Comparison of ENCODE assay signal across 8 cellular contexts in genomic region chr19:55580628-55581144, GRCh38. TPM values are rescaled to one million over a fixed set of nuclear protein-coding genes. Genes with fewer than 3 reads are reported as not detected.
A peak's percentile ranks its signal among the peaks of the same experiment; 100 is the strongest.
DNase-seq lines count a peak whose midpoint lies in the region; ATAC-seq and TF ChIP-seq lines count a peak whose summit lies in the region.

Gene ZNF579, minus strand, starts transcription at chr19:55580848. Its CDS starts 1,209 bp downstream, at chr19:55579639.

- H3K27me3 ChIP-seq in RWPE2 (ENCODE audit: insufficient read depth, poor library complexity, severe bottlenecking) = no peaks in the 10 kb centered on the region
- H3K27me3 ChIP-seq in foreskin keratinocyte = no peaks in the 10 kb centered on the region
- no peaks in the 10 kb centered on the region for H3K27me3 ChIP-seq in neural progenitor cell

- peak within 1 kb of the TSS; percentile 86 for H3K9ac ChIP-seq in neural progenitor cell

- ATAC-seq in RWPE2 (ENCODE audit: low read depth) (peak; percentile 73), foreskin keratinocyte (peak; percentile 46), HG03571 (IDR thresholded peaks at IDR 0.05; ENCODE audit: unreplicated experiment) (no peak)

- H3K9me3 ChIP-seq in RWPE2 (ENCODE audit: severe bottlenecking) (no peaks in the 10 kb centered on the region), neural progenitor cell (ENCODE audit: low read depth) (no peaks in the 10 kb centered on the region)

- no peaks in the 10 kb centered on the region for H3K9me3 Mint-ChIP-seq in neural progenitor cell
- H3K9me3 Mint-ChIP-seq in stimulated activated naive CD8-positive, alpha-beta T cell treated with anti-CD3 and anti-CD28 coated beads, Interleukin-15, Interleukin-2, amounts not matched to agents 100 ng/mL and 50 ng/mL, for 24 hours = no peaks in the 10 kb centered on the region

- TF ChIP-seq POLR2A in GM10847 (IDR thresholded peaks at IDR 0.05; ENCODE audit: extremely low read depth, insufficient read length) = peak; percentile 37

- DNase-seq in M059J (ENCODE audit: low read depth) (peak; percentile 83), RWPE2 (ENCODE audit: low spot score) (peak; percentile 82), foreskin keratinocyte (peak in 1 of 2 donors; percentile 72), neural progenitor cell (ENCODE audit: low spot score) (peak; percentile 87)
- DNase-seq in activated gamma-delta T cell treated with anti-CD3 and anti-CD28 coated beads, Interleukin-2, amount 50 U/mL, for 16 hours (ENCODE audit: low read depth) = peak; percentile 66

- TF ChIP-seq CTCF in RWPE2 (IDR thresholded peaks at IDR 0.05; ENCODE audit: poor library complexity, severe bottlenecking) = no peak
- TF ChIP-seq CTCF in foreskin keratinocyte (conservative IDR thresholded peaks at IDR 0.05) = no peak
- TF ChIP-seq CTCF in neural progenitor cell (IDR thresholded peaks at IDR 0.05) = no peak

- H3K36me3 Mint-ChIP-seq in neural progenitor cell = peaks cover 12% of the 10 kb centered on the region
- H3K36me3 Mint-ChIP-seq in stimulated activated naive CD8-positive, alpha-beta T cell treated with anti-CD3 and anti-CD28 coated beads, Interleukin-15, Interleukin-2, amounts not matched to agents 100 ng/mL and 50 ng/mL, for 24 hours (ENCODE audit: low read depth) = peaks cover 15% of the 10 kb centered on the region

- peaks cover 2% of the 10 kb centered on the region for H3K27me3 Mint-ChIP-seq in neural progenitor cell (ENCODE audit: insufficient read depth, low read depth)
- H3K27me3 Mint-ChIP-seq in stimulated activated naive CD8-positive, alpha-beta T cell treated with anti-CD3 and anti-CD28 coated beads, Interleukin-15, Interleukin-2, amounts not matched to agents 100 ng/mL and 50 ng/mL, for 24 hours = no peaks in the 10 kb centered on the region

- peak within 1 kb of the TSS; percentile 94 for H3K4me2 ChIP-seq in neural progenitor cell

- no peak within 1 kb of the TSS for H2AFZ ChIP-seq in neural progenitor cell (replicated peaks)

- H3K27ac ChIP-seq in RWPE2 (ENCODE audit: poor library complexity, severe bottlenecking) (peak within 1 kb of the TSS; percentile 70), foreskin keratinocyte (no peak within 1 kb of the TSS), neural progenitor cell (peak within 1 kb of the TSS; percentile 70)

- peaks cover 34% of the 10 kb centered on the region for H3F3A ChIP-seq in neural progenitor cell (ENCODE audit: low read depth)

- peak within 1 kb of the TSS; percentile 90 for H3K4me3 Mint-ChIP-seq in neural progenitor cell
- H3K4me3 Mint-ChIP-seq in stimulated activated naive CD8-positive, alpha-beta T cell treated with anti-CD3 and anti-CD28 coated beads, Interleukin-15, Interleukin-2, amounts not matched to agents 100 ng/mL and 50 ng/mL, for 24 hours = peak within 1 kb of the TSS; percentile 95

- H3K36me3 ChIP-seq in RWPE2 (ENCODE audit: low read depth) (0 out of 2 replicates have a peak, but pooled peaks cover 7% of the 10 kb centered on the region), neural progenitor cell (no peaks in the 10 kb centered on the region)

- peak within 1 kb of the TSS; percentile 50 for H3K27ac Mint-ChIP-seq in neural progenitor cell
- H3K27ac Mint-ChIP-seq in stimulated activated naive CD8-positive, alpha-beta T cell treated with anti-CD3 and anti-CD28 coated beads, Interleukin-15, Interleukin-2, amounts not matched to agents 100 ng/mL and 50 ng/mL, for 24 hours = peak within 1 kb of the TSS; percentile 92

- H3K4me3 ChIP-seq in RWPE2 (ENCODE audit: severe bottlenecking) (peak within 1 kb of the TSS; percentile 93), neural progenitor cell (peak within 1 kb of the TSS; percentile 87)

- peaks cover 9% of the 10 kb centered on the region for H4K20me1 ChIP-seq in neural progenitor cell (ENCODE audit: low read depth)

- H3K4me1 ChIP-seq in RWPE2 (ENCODE audit: insufficient read depth, poor library complexity, severe bottlenecking) = no peaks in the 10 kb centered on the region
- H3K4me1 ChIP-seq in foreskin keratinocyte = peaks cover 5% of the 10 kb centered on the region
- no peaks in the 10 kb centered on the region for H3K4me1 ChIP-seq in neural progenitor cell

- H3K4me1 Mint-ChIP-seq in neural progenitor cell = peaks cover 23% of the 10 kb centered on the region
- peaks cover 28% of the 10 kb centered on the region for H3K4me1 Mint-ChIP-seq in stimulated activated naive CD8-positive, alpha-beta T cell treated with anti-CD3 and anti-CD28 coated beads, Interleukin-15, Interleukin-2, amounts not matched to agents 100 ng/mL and 50 ng/mL, for 24 hours (ENCODE audit: low read depth)

- peaks cover 22% of the 10 kb centered on the region for H3K79me2 ChIP-seq in neural progenitor cell (ENCODE audit: low read depth)

RNA-seq across cellular contexts. Expression of gene ZNF579, which starts in this region (rescaled TPM):
- 1.6 and 4.3 TPM in 2 replicates for total RNA-seq in M059J (2014; rRNA removed; shearing (Covaris generic))
- 5.3 and 6.1 TPM in 2 replicates for total RNA-seq in foreskin keratinocyte
- polyA plus RNA-seq in foreskin keratinocyte = 7.6 and 8.4 TPM in 2 replicates
- total RNA-seq in neural progenitor cell (ENCODE audit: low replicate concordance) = 2.1 and 15.2 TPM in 2 replicates
